Comparison of ENCODE assay signal across 8 cellular contexts in genomic region chr1:117059334-117059677, GRCh38. TPM values are rescaled to one million over a fixed set of nuclear protein-coding genes. Genes with fewer than 3 reads are reported as not detected.
DNase-seq lines count a peak whose midpoint lies in the region; ATAC-seq and TF ChIP-seq lines count a peak whose summit lies in the region.

No MANE protein-coding gene starts in this region.

- intact Hi-C loops in body of pancreas (cut with DNase I) (no loop called here), left lung (cut with DNase I) (loop anchor here in 1 of 2 donors (5.0 kb wide), 1 partner anchor 322 kb away; no protein-coding TSS in a partner anchor)

- H3K36me3 ChIP-seq in Karpas-422 (ENCODE audit: insufficient read depth, low read length) (peaks cover 27% of the 10 kb centered on the region), body of pancreas (replicated peaks in 1 of 2; ENCODE audit: insufficient read depth in 1 of 2, low read depth in 2 of 2) (no peaks in the 10 kb centered on the region), left lung (peaks cover 0 to 3% of the 10 kb centered on the region in 2 donors)

- DNase-seq in G401 (ENCODE audit: low spot score) (peak; percentile 27), Karpas-422 (peak; percentile 89), T-helper 2 cell (peak; percentile 47 to 85 (median 52)), body of pancreas (peak; percentile 83 to 91 (median 86)), left lung (peak; percentile 73 to 87), dedifferentiated amniotic fluid mesenchymal stem cell (ENCODE audit: extremely low spot score) (no peak)
- DNase-seq in stimulated activated CD8-positive, alpha-beta memory T cell treated with anti-CD3 and anti-CD28 coated beads, Interleukin-4, amount 100 ng/mL, for 1 hour (ENCODE audit: low read depth in 2 of 2, low spot score in 1 of 2), result peak; percentile 37 to 40

- in situ Hi-C loops in G401 (cut with HindIII; ENCODE audit: low sequenced_read_pairs), result no loop called here

- H3K27me3 ChIP-seq in Karpas-422 (ENCODE audit: low read length), result no peaks in the 10 kb centered on the region
- H3K27me3 ChIP-seq in body of pancreas, result no peaks in the 10 kb centered on the region
- no peaks in the 10 kb centered on the region for H3K27me3 ChIP-seq in left lung

- H3K9ac ChIP-seq in Karpas-422 (ENCODE audit: low read length), result peak overlapping the region; percentile 82

- H3K4me1 ChIP-seq in Karpas-422 (ENCODE audit: low read length) (peaks cover 41% of the 10 kb centered on the region), body of pancreas (peaks cover 15% of the 10 kb centered on the region), left lung (peaks cover 0 to 14% of the 10 kb centered on the region in 2 donors)

- H3K4me3 ChIP-seq in Karpas-422 (ENCODE audit: low read length), result peak overlapping the region; percentile 88
- H3K4me3 ChIP-seq in body of pancreas, result peak overlapping the region; percentile 38 to 48
- peak overlapping the region; percentile 63 to 77 for H3K4me3 ChIP-seq in left lung

- no peaks in the 10 kb centered on the region for H3K9me2 ChIP-seq in Karpas-422 (replicated peaks; ENCODE audit: insufficient read depth, low read length)

- peak; percentile 26 for ATAC-seq in GM21717 (IDR thresholded peaks at IDR 0.05; ENCODE audit: unreplicated experiment)
- ATAC-seq in body of pancreas, result peak; percentile 70
- peak; percentile 68 for ATAC-seq in left lung

- H3K4me2 ChIP-seq in Karpas-422 (ENCODE audit: low read depth, low read length, poor library complexity, severe bottlenecking), result peak overlapping the region; percentile 97

- no peaks in the 10 kb centered on the region for H3K9me3 ChIP-seq in Karpas-422 (ENCODE audit: low read length)
- H3K9me3 ChIP-seq in body of pancreas, result no peaks in the 10 kb centered on the region
- H3K9me3 ChIP-seq in left lung, result no peaks in the 10 kb centered on the region

- peak in 2 of 3 donors; percentile 72 to 76 for TF ChIP-seq POLR2A in body of pancreas (IDR thresholded peaks at IDR 0.05)

- peak overlapping the region; percentile 90 for H2AFZ ChIP-seq in Karpas-422 (ENCODE audit: low read length)

- TF ChIP-seq CTCF in body of pancreas (IDR thresholded peaks at IDR 0.05), result peak in 1 of 7 experiments; percentile 6
- no peak for TF ChIP-seq CTCF in left lung (IDR thresholded peaks at IDR 0.05)

- 0 to 1% methylated on average over 15 to 18 of the region's 18 CpGs for WGBS in body of pancreas, 2 donors

- H3K27ac ChIP-seq in Karpas-422 (ENCODE audit: low read length) (peak overlapping the region; percentile 89), body of pancreas (peak overlapping the region; percentile 74 to 92 (median 86)), left lung (peak overlapping the region in 1 of 2 donors; percentile 73)

- no peaks in the 10 kb centered on the region for H4K20me1 ChIP-seq in Karpas-422 (ENCODE audit: insufficient read depth, low read depth, low read length)

- peaks cover 59% of the 10 kb centered on the region for H3K79me2 ChIP-seq in Karpas-422 (ENCODE audit: low read length)

RNA-seq across cellular contexts. Expression of gene TTF2, which starts 0.8 kb away (rescaled TPM):
- total RNA-seq in G401 (2014; rRNA removed; shearing (Covaris generic)), result 19.5 and 29.0 TPM in 2 replicates
- 29.5 and 49.5 TPM in 2 replicates for total RNA-seq in Karpas-422 (2014; rRNA removed; shearing (Covaris generic); ENCODE audit: low replicate concordance)
- total RNA-seq in body of pancreas, result 1 to 10 TPM; 7.8 to 9.6 TPM
- 10 to 100 TPM; 21.0 to 21.1 TPM for total RNA-seq in left lung

RNA-seq across cellular contexts. Expression of gene CD101, which starts 57.7 kb away (rescaled TPM):
- 0.55 and 1.2 TPM in 2 replicates for total RNA-seq in G401 (2014; rRNA removed; shearing (Covaris generic))
- not detected in 2 replicates for total RNA-seq in Karpas-422 (2014; rRNA removed; shearing (Covaris generic); ENCODE audit: low replicate concordance)
- total RNA-seq in body of pancreas (under 1 TPM; 0.26 to 0.33 TPM), left lung (1 to 10 TPM; 2.7 to 8.3 TPM)
